1 cellular context compared by ENCODE assay signal in the genomic region with DNA sequence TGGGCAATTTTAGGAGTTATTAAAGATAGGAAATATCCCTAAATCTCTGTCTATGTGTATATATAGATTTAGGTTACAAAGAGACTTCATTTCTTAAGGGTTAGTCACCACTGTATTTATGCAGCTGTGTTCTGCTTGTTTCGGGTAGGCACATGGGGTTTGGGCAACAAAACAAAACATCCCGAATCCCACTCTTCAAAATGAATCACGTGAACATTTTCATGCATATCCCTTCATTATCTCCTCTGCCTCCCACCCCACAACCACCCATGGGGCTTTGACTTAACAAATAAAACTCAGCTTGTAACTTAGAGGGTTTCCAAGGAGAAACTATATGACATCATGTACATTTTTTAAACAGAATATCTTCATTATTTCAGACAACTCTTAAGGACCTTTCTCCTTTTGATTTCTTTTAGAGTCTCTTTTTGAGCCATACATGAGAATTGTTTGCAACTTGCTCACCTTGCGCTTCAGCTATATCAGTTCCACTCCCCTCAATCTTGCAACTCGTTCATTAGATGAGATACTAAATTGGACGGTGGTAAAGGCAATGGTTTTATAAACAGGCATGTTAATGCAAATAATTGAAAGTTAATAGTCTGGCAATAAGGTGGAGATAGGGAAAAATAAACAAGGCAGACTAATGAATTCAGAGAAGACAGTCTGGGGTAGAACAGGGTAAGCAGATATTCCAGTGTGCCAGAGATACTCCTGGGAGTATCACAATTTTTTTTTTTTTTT.
TF ChIP-seq lines count a peak whose summit lies in the region.

No MANE protein-coding gene starts in this region.

TF ChIP-seq in GM23338, 12 proteins besides CTCF, POLR2A, EP300 and RAD21 (continued from another document):
- TF ChIP-seq, protein P1, sequence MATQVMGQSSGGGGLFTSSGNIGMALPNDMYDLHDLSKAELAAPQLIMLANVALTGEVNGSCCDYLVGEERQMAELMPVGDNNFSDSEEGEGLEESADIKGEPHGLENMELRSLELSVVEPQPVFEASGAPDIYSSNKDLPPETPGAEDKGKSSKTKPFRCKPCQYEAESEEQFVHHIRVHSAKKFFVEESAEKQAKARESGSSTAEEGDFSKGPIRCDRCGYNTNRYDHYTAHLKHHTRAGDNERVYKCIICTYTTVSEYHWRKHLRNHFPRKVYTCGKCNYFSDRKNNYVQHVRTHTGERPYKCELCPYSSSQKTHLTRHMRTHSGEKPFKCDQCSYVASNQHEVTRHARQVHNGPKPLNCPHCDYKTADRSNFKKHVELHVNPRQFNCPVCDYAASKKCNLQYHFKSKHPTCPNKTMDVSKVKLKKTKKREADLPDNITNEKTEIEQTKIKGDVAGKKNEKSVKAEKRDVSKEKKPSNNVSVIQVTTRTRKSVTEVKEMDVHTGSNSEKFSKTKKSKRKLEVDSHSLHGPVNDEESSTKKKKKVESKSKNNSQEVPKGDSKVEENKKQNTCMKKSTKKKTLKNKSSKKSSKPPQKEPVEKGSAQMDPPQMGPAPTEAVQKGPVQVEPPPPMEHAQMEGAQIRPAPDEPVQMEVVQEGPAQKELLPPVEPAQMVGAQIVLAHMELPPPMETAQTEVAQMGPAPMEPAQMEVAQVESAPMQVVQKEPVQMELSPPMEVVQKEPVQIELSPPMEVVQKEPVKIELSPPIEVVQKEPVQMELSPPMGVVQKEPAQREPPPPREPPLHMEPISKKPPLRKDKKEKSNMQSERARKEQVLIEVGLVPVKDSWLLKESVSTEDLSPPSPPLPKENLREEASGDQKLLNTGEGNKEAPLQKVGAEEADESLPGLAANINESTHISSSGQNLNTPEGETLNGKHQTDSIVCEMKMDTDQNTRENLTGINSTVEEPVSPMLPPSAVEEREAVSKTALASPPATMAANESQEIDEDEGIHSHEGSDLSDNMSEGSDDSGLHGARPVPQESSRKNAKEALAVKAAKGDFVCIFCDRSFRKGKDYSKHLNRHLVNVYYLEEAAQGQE (IDR thresholded peaks at IDR 0.05; ENCODE audit: unreplicated experiment), result no peak
